In genomic region chr6:41687501-41688175, GRCh38 we compare ENCODE assay signal across 22 cellular contexts. TPM values are rescaled to one million over a fixed set of nuclear protein-coding genes. Genes with fewer than 3 reads are reported as not detected.
DNase-seq lines count a peak whose midpoint lies in the region; ATAC-seq lines count a peak whose summit lies in the region.
"Had no signal": no experiment of that assay in that cellular context is flagged by ENCODE, and none has a peak within 500 bp of the region (broad histone marks: within the 10 kb centered on the region; RNA-seq: fewer than 3 reads in every experiment).

No MANE protein-coding gene starts in this region.

- DNase-seq in HT-29 (ENCODE audit: low spot score) (peak; percentile 26), caudate nucleus (lab: John Stamatoyannopoulos, UW) (no peak), islet precursor cell (peak; percentile 73), NCI-H510A treated with DMSO at 0.1 percent for 48 hours (lab: John Stamatoyannopoulos, UW) (no peak), ACHN (no peak)
- no peak for DNase-seq in stimulated activated effector memory CD8-positive, alpha-beta T cell treated with anti-CD3 and anti-CD28 coated beads, Interleukin-12 subunit alpha, Interleukin-12 subunit beta, amount 100 ng/mL, for 72 hours (ENCODE audit: low spot score in 2 of 2)
- DNase-seq: activated CD4-positive, alpha-beta memory T cell treated with anti-CD3 and anti-CD28 coated beads for 36 hours; activated T-cell treated with anti-CD3 and anti-CD28 coated beads, Interleukin-2, amount 50 U/mL, for 1 hour; BE2C; brain microvascular endothelial cell; effector CD8-positive, alpha-beta T cell; KG1; naive thymus-derived CD4-positive, alpha-beta T cell; NCI-H1092 treated with DMSO at 0.1 percent for 48 hours; NCI-H2171 treated with DMSO at 0.1 percent for 48 hours; SW 1271 had no signal

- H3K36me3 Mint-ChIP-seq in stimulated activated effector memory CD8-positive, alpha-beta T cell treated with anti-CD3 and anti-CD28 coated beads, Interleukin-12 subunit alpha, Interleukin-12 subunit beta, amount 100 ng/mL, for 72 hours, result peaks cover 23% of the 10 kb centered on the region
- H3K36me3 Mint-ChIP-seq: activated naive CD8-positive, alpha-beta T cell had no signal

- H3K27ac ChIP-seq in caudate nucleus (ENCODE audit: low read depth, low read length), result peak overlapping the region; percentile 86
- H3K27ac ChIP-seq: brain microvascular endothelial cell, HL-60, upper lobe of left lung had no signal

- H3K9me3 Mint-ChIP-seq in stimulated activated effector memory CD8-positive, alpha-beta T cell treated with anti-CD3 and anti-CD28 coated beads, Interleukin-12 subunit alpha, Interleukin-12 subunit beta, amount 100 ng/mL, for 72 hours, result no peaks in the 10 kb centered on the region
- H3K9me3 Mint-ChIP-seq: activated CD4-positive, alpha-beta memory T cell treated with anti-CD3 and anti-CD28 coated beads for 36 hours; naive thymus-derived CD4-positive, alpha-beta T cell had no signal

- in situ Hi-C loops in ACHN (cut with HindIII; ENCODE audit: low pct_ligation_motif_present, low pct_unique_long_range_greater_than_20kb, low sequenced_read_pairs), result no loop called here

- no peak for ATAC-seq in stimulated activated effector memory CD8-positive, alpha-beta T cell treated with anti-CD3 and anti-CD28 coated beads, Interleukin-12 subunit alpha, Interleukin-12 subunit beta, amount 100 ng/mL, for 72 hours
- ATAC-seq in HG02870 (IDR thresholded peaks at IDR 0.05; ENCODE audit: unreplicated experiment) (no peak), GM19467 (IDR thresholded peaks at IDR 0.05; ENCODE audit: unreplicated experiment) (no peak)
- ATAC-seq: naive thymus-derived CD4-positive, alpha-beta T cell had no signal

- peaks cover 26% of the 10 kb centered on the region for H3K4me1 Mint-ChIP-seq in stimulated activated effector memory CD8-positive, alpha-beta T cell treated with anti-CD3 and anti-CD28 coated beads, Interleukin-12 subunit alpha, Interleukin-12 subunit beta, amount 100 ng/mL, for 72 hours

- H3K27ac Mint-ChIP-seq in stimulated activated effector memory CD8-positive, alpha-beta T cell treated with anti-CD3 and anti-CD28 coated beads, Interleukin-12 subunit alpha, Interleukin-12 subunit beta, amount 100 ng/mL, for 72 hours, result peak overlapping the region; percentile 68
- H3K27ac Mint-ChIP-seq: activated CD4-positive, alpha-beta memory T cell treated with anti-CD3 and anti-CD28 coated beads for 36 hours; activated naive CD8-positive, alpha-beta T cell had no signal

- no peak overlapping the region for H3K4me3 Mint-ChIP-seq in stimulated activated effector memory CD8-positive, alpha-beta T cell treated with anti-CD3 and anti-CD28 coated beads, Interleukin-12 subunit alpha, Interleukin-12 subunit beta, amount 100 ng/mL, for 72 hours
- H3K4me3 Mint-ChIP-seq: activated CD4-positive, alpha-beta memory T cell treated with anti-CD3 and anti-CD28 coated beads for 36 hours; activated naive CD8-positive, alpha-beta T cell; naive thymus-derived CD4-positive, alpha-beta T cell had no signal

RNA-seq across cellular contexts. Expression of gene TFEB, which starts 47.8 kb away (rescaled TPM):
- 24.0 and 24.1 TPM in 2 replicates for total RNA-seq in HT-29 (2014; rRNA removed; shearing (Covaris generic))

RNA-seq across cellular contexts. Expression of gene MDFI, which starts 49.4 kb away (rescaled TPM):
- total RNA-seq in HT-29 (2014; rRNA removed; shearing (Covaris generic)), result 0.36 and 1.5 TPM in 2 replicates
- total RNA-seq: activated CD4-positive, alpha-beta memory T cell treated with anti-CD3 and anti-CD28 coated beads for 36 hours; naive thymus-derived CD4-positive, alpha-beta T cell had no signal

RNA-seq across cellular contexts. Expression of gene PGC, which starts 59.6 kb away (rescaled TPM):
- 0.20 and 0.26 TPM in 2 replicates for total RNA-seq in HT-29 (2014; rRNA removed; shearing (Covaris generic))
- total RNA-seq: activated CD4-positive, alpha-beta memory T cell treated with anti-CD3 and anti-CD28 coated beads for 36 hours; naive thymus-derived CD4-positive, alpha-beta T cell; progenitor cell of endocrine pancreas had no signal

Comparison
In these comparisons a context has a peak if more than half of its experiments do, and no peak if none do; other contexts are left out.
1. DNase-seq: peak in HT-29 (single experiment) and islet precursor cell (single experiment); none in caudate nucleus (0 of 61), stimulated activated effector memory CD8-positive, alpha-beta T cell treated with anti-CD3 and anti-CD28 coated beads, Interleukin-12 subunit alpha, Interleukin-12 subunit beta, amount 100 ng/mL, for 72 hours (0 of 2), NCI-H510A treated with DMSO at 0.1 percent for 48 hours (single experiment) and ACHN (single experiment).